10 cellular contexts compared by ENCODE assay signal in the genomic region with DNA sequence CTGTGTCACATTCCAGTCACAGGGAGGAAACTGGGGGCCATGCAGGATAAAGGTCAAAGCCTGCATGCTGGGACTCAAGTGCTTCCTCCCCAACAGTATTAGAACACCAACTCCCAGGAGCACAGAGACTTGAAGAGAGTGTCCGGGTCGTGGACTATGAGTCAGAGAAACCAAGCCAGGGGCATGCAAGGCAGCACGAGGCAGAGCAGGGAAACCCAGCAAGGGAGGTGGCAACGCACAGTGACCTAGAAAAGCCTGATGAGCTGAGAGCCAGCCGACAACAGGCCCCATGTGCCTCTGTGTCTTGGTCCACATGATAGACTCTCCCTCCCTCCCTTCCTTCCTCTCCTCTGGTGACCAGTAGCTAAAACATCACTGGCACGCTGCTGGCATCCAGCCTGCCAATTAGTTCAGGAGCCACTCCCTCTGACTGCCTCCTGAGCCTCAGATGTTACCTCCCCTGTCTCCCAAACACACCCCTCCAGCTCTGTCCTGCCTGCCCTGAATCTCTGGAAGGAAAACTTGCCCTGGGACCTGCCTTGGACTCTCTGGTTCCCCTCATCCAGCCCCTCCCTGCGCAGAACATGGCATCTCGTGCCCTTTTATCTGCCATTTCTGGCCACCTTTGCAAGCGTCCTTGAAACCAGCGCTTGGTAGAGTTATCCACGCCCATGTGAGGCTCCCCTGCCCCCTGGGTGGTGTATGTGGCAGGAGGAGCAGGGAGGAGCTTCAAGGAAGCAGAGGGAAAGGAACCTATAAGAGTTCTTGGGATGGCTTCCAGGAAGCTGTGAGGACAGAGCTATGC. TPM values are rescaled to one million over a fixed set of nuclear protein-coding genes. Genes with fewer than 3 reads are reported as not detected.
DNase-seq lines count a peak whose midpoint lies in the region; ATAC-seq lines count a peak whose summit lies in the region.
"Had no signal": no experiment of that assay in that cellular context is flagged by ENCODE, and none has a peak within 500 bp of the region (broad histone marks: within the 10 kb centered on the region; RNA-seq: fewer than 3 reads in every experiment).

No MANE protein-coding gene starts in this region.

- H3K18ac ChIP-seq in neuronal stem cell (ENCODE audit: low read length), result no peak overlapping the region

- no peak overlapping the region for H2BK120ac ChIP-seq in neuronal stem cell (ENCODE audit: low read depth, low read length)

- in situ Hi-C loops in KBM-7 (cut with MboI; ENCODE audit: low pct_unique_long_range_greater_than_20kb, low sequenced_read_pairs), result no loop called here

- H2AFZ ChIP-seq in neuronal stem cell (ENCODE audit: low read length), result peak overlapping the region; percentile 3

- no peak for ATAC-seq in HG03565 (IDR thresholded peaks at IDR 0.05; ENCODE audit: unreplicated experiment)
- ATAC-seq: naive thymus-derived CD4-positive, alpha-beta T cell had no signal

- H3K4me3 ChIP-seq in esophagus (ENCODE audit: low read depth in 1 of 2, low read length in 2 of 2) (no peak overlapping the region), neuronal stem cell (ENCODE audit: low read length in 2 of 2) (no peak overlapping the region)

- H2BK15ac ChIP-seq in neuronal stem cell (ENCODE audit: low read length), result no peak overlapping the region

- no peak overlapping the region for H4K8ac ChIP-seq in neuronal stem cell (ENCODE audit: low read depth, low read length)

- no peaks in the 10 kb centered on the region for H3K36me3 ChIP-seq in esophagus (ENCODE audit: control insufficient read depth in 2 of 2, insufficient read depth in 2 of 2, low read length in 1 of 2)
- H3K36me3 ChIP-seq in neuronal stem cell (replicated peaks in 1 of 2; ENCODE audit: control insufficient read depth in 2 of 2, insufficient read depth in 2 of 2, low read length in 2 of 2), result no peaks in the 10 kb centered on the region

- H3K9ac ChIP-seq in neuronal stem cell (ENCODE audit: low read depth, low read length, poor library complexity), result no peak overlapping the region

- no peak overlapping the region for H3K23ac ChIP-seq in neuronal stem cell (ENCODE audit: low read depth, low read length, poor library complexity)

- DNase-seq in EH (ENCODE audit: low read depth) (peak; percentile 89), NCI-H460 (ENCODE audit: extremely low read depth, low read depth) (peak; percentile 57), neuronal stem cell (ENCODE audit: low spot score) (no peak), NCI-H2029 (lab: John Stamatoyannopoulos, UW) (no peak), KBM-7 (no peak)
- DNase-seq in activated naive CD4-positive, alpha-beta T cell (lab: John Stamatoyannopoulos, UW), result no peak
- DNase-seq: cortex of kidney; naive thymus-derived CD4-positive, alpha-beta T cell had no signal

- H3K27ac ChIP-seq in esophagus (ENCODE audit: low read depth in 2 of 2, low read length in 1 of 2), result peak overlapping the region; percentile 50 to 81
- no peak overlapping the region for H3K27ac ChIP-seq in neuronal stem cell (replicated peaks; ENCODE audit: low read length)

- H2BK5ac ChIP-seq in neuronal stem cell (ENCODE audit: low read length), result no peak overlapping the region

- H2BK12ac ChIP-seq in neuronal stem cell (ENCODE audit: low read length), result no peak overlapping the region

- H3K9me3 ChIP-seq in esophagus (ENCODE audit: control insufficient read depth in 2 of 2, insufficient read depth in 1 of 2, low read depth in 1 of 2, low read length in 1 of 2), result no peaks in the 10 kb centered on the region
- no peaks in the 10 kb centered on the region for H3K9me3 ChIP-seq in neuronal stem cell (replicated peaks in 1 of 2; ENCODE audit: control insufficient read depth in 2 of 2, insufficient read depth in 1 of 2, low read depth in 1 of 2, low read length in 2 of 2)

- no peak overlapping the region for H2AK5ac ChIP-seq in neuronal stem cell (ENCODE audit: low read depth, low read length)

- WGBS in esophagus, 2 donors, result 37 to 46% methylated on average over 11 of the region's 11 CpGs
- WGBS in neuronal stem cell (ENCODE audit: extremely low coverage in 2 of 2, insufficient read length in 2 of 2, insufficient replicate concordance in 1 of 2), 2 donors, result no CpG with 5 or more reads among the region's 11 CpGs

- H4K91ac ChIP-seq in neuronal stem cell (ENCODE audit: low read depth, low read length, poor library complexity), result no peak overlapping the region

- H3K27me3 ChIP-seq in esophagus (ENCODE audit: control insufficient read depth in 1 of 2, insufficient read depth in 2 of 2, low read length in 2 of 2) (no peaks in the 10 kb centered on the region), neuronal stem cell (ENCODE audit: control insufficient read depth in 3 of 3, insufficient read depth in 3 of 3, low read depth in 1 of 3, low read length in 3 of 3) (peaks cover 0 to 58% (median 7%) of the 10 kb centered on the region in 3 experiments)

- H3K79me1 ChIP-seq in neuronal stem cell (ENCODE audit: low read depth, low read length), result no peaks in the 10 kb centered on the region

- H3K4me1 ChIP-seq in esophagus (ENCODE audit: control insufficient read depth in 2 of 2, insufficient read depth in 2 of 2, low read length in 1 of 2), result peaks cover 4 to 6% of the 10 kb centered on the region in 2 donors
- no peaks in the 10 kb centered on the region for H3K4me1 ChIP-seq in neuronal stem cell (ENCODE audit: control insufficient read depth in 2 of 2, insufficient read depth in 1 of 2, low read depth in 1 of 2, low read length in 2 of 2)

- H3K14ac ChIP-seq in neuronal stem cell (ENCODE audit: low read length), result no peak overlapping the region

- no peak overlapping the region for H3K4ac ChIP-seq in neuronal stem cell (ENCODE audit: low read length)

- H3K4me2 ChIP-seq in neuronal stem cell (ENCODE audit: insufficient read depth, low read length, poor library complexity, severe bottlenecking), result no peak overlapping the region

RNA-seq across cellular contexts. Expression of a gene that starts 16.2 kb away (rescaled TPM):
- not detected in 2 replicates for total RNA-seq in NCI-H460 (2014; rRNA removed; shearing (Covaris generic))
- not detected in 2 replicates for polyA plus RNA-seq in NCI-H460 (2014; cell fraction: nucleus; rRNA removed)
- 10 to 100 TPM; 11.8 to 15.6 TPM for polyA plus RNA-seq in esophagus
- polyA plus RNA-seq in neuronal stem cell (2013, experiment 1 of 2), result 0.13 TPM
- 0.22 TPM for polyA plus RNA-seq in neuronal stem cell (2013, experiment 2 of 2)
- total RNA-seq: naive thymus-derived CD4-positive, alpha-beta T cell had no signal

RNA-seq across cellular contexts. Expression of a gene that starts 21.1 kb away (rescaled TPM):
- total RNA-seq in NCI-H460 (2014; rRNA removed; shearing (Covaris generic)), result not detected in 2 replicates
- not detected in 2 replicates for polyA plus RNA-seq in NCI-H460 (2014; cell fraction: nucleus; rRNA removed)
- polyA plus RNA-seq in esophagus, result under 1 TPM; 0.11 to 0.22 TPM
- polyA plus RNA-seq in neuronal stem cell (2013, experiment 1 of 2), result not detected
- polyA plus RNA-seq in neuronal stem cell (2013, experiment 2 of 2), result not detected

RNA-seq across cellular contexts. Expression of a gene that starts 24.8 kb away (rescaled TPM):
- 70.2 and 74.1 TPM in 2 replicates for total RNA-seq in NCI-H460 (2014; rRNA removed; shearing (Covaris generic))
- 15.0 and 20.4 TPM in 2 replicates for polyA plus RNA-seq in NCI-H460 (2014; cell fraction: nucleus; rRNA removed)
- 10 to 100 TPM; 41.0 to 54.8 TPM for polyA plus RNA-seq in esophagus
- polyA plus RNA-seq in neuronal stem cell (2013, experiment 1 of 2), result 47.2 TPM
- 48.4 TPM for polyA plus RNA-seq in neuronal stem cell (2013, experiment 2 of 2)

RNA-seq across cellular contexts. Expression of a gene that starts 30.7 kb away (rescaled TPM):
- 25.6 and 32.5 TPM in 2 replicates for total RNA-seq in NCI-H460 (2014; rRNA removed; shearing (Covaris generic))
- polyA plus RNA-seq in NCI-H460 (2014; cell fraction: nucleus; rRNA removed), result 15.5 and 34.4 TPM in 2 replicates
- 10 to 100 TPM; 22.6 to 48.0 TPM for polyA plus RNA-seq in esophagus
- 73.2 TPM for polyA plus RNA-seq in neuronal stem cell (2013, experiment 1 of 2)
- polyA plus RNA-seq in neuronal stem cell (2013, experiment 2 of 2), result 75.5 TPM

RNA-seq across cellular contexts. Expression of a gene that starts 44.2 kb away (rescaled TPM):
- not detected in 2 replicates for total RNA-seq in NCI-H460 (2014; rRNA removed; shearing (Covaris generic))
- polyA plus RNA-seq in NCI-H460 (2014; cell fraction: nucleus; rRNA removed), result not detected in 2 replicates
- polyA plus RNA-seq in esophagus, result under 1 TPM in 1 of 2 donors, not detected in 1; 0.02 TPM
- polyA plus RNA-seq in neuronal stem cell (2013, experiment 1 of 2), result not detected
- polyA plus RNA-seq in neuronal stem cell (2013, experiment 2 of 2), result not detected
- total RNA-seq: naive thymus-derived CD4-positive, alpha-beta T cell had no signal
- polyA plus RNA-seq: naive thymus-derived CD4-positive, alpha-beta T cell had no signal

Comparison
In these comparisons a context has a peak if more than half of its experiments do, and no peak if none do; other contexts are left out.
1. DNase-seq: peak in EH (single experiment) and NCI-H460 (single experiment); none in neuronal stem cell (single experiment), activated naive CD4-positive, alpha-beta T cell (0 of 4), NCI-H2029 (single experiment) and KBM-7 (single experiment).